ENCODE assay signal across 16 cellular contexts in genomic region chr6:154791561-154792317, GRCh38. TPM values are rescaled to one million over a fixed set of nuclear protein-coding genes. Genes with fewer than 3 reads are reported as not detected.
A peak's percentile ranks its signal among the peaks of the same experiment; 100 is the strongest.
DNase-seq lines count a peak whose midpoint lies in the region; ATAC-seq, FAIRE-seq and TF ChIP-seq lines count a peak whose summit lies in the region.
"Had no signal": no experiment of that assay in that cellular context is flagged by ENCODE, and none has a peak within 500 bp of the region (broad histone marks: within the 10 kb centered on the region; RNA-seq: fewer than 3 reads in every experiment).

No MANE protein-coding gene starts in this region.

- H3K4me1 Mint-ChIP-seq in natural killer cell, result peaks cover 15 to 30% of the 10 kb centered on the region in 2 donors
- peaks cover 22 to 35% of the 10 kb centered on the region in 2 donors for H3K4me1 Mint-ChIP-seq in natural killer cell treated with Interleukin-12 subunit alpha and Interleukin-12 subunit beta and Interleukin-15 and Interleukin-18, amount 100 ng/mL, for 72 hours (ENCODE audit: low read depth in 2 of 2)

- no peak overlapping the region for H3K9ac ChIP-seq in SK-N-MC (ENCODE audit: insufficient read length)

- DNase-seq in natural killer cell, result no peak
- DNase-seq in natural killer cell treated with Interleukin-12 subunit alpha and Interleukin-12 subunit beta and Interleukin-15 and Interleukin-18, amount 100 ng/mL, for 72 hours (ENCODE audit: low spot score), result no peak
- DNase-seq in SK-N-MC (ENCODE audit: low read depth, low spot score), result no peak
- peak; percentile 44 for DNase-seq in fibroblast of peridontal ligament (ENCODE audit: extremely low read depth)
- peak; percentile 3 for DNase-seq in urothelium cell line (ENCODE audit: low spot score)
- no peak for DNase-seq in DMS 273 (lab: John Stamatoyannopoulos, UW; ENCODE audit: unreplicated experiment)
- DNase-seq in HEK293T (ENCODE audit: extremely low spot score), result no peak
- DNase-seq in putamen (ENCODE audit: low spot score), result no peak
- DNase-seq: activated effector memory CD4-positive, alpha-beta T cell treated with Interleukin-2 at 50 U/mL for 16 hours; AML-193; H7; midbrain; stimulated activated CD4-positive, alpha-beta T cell treated with anti-CD3 and anti-CD28 coated beads, Interleukin-4, amount 100 ng/mL, for 1 hour had no signal

- peaks cover 6% of the 10 kb centered on the region for H3K36me3 Mint-ChIP-seq in natural killer cell
- peaks cover 11% of the 10 kb centered on the region for H3K36me3 Mint-ChIP-seq in natural killer cell treated with Interleukin-12 subunit alpha and Interleukin-12 subunit beta and Interleukin-15 and Interleukin-18, amount 100 ng/mL, for 72 hours

- no peak overlapping the region for H3K4me3 ChIP-seq in SK-N-MC
- H3K4me3 ChIP-seq: esophagus muscularis mucosa, prostate gland had no signal

- ATAC-seq in natural killer cell, result no peak
- ATAC-seq in natural killer cell treated with Interleukin-12 subunit alpha and Interleukin-12 subunit beta and Interleukin-15 and Interleukin-18, amount 100 ng/mL, for 72 hours, result no peak
- ATAC-seq: stimulated activated memory B cell treated with anti-CD40 and anti-IgM and Interleukin-4, amounts not matched to agents 10 μg/mL and 1 μg/mL and 100 μg/mL, for 72 hours had no signal

- no peaks in the 10 kb centered on the region for H3K9me3 ChIP-seq in SK-N-MC (ENCODE audit: low read depth, low read length)
- H3K9me3 ChIP-seq: esophagus muscularis mucosa, prostate gland had no signal

- H3K27ac ChIP-seq in SK-N-MC, result peak overlapping the region; percentile 2; the same call in 1 of the 2 replicates
- H3K27ac ChIP-seq: esophagus muscularis mucosa, prostate gland had no signal

- no peak for TF ChIP-seq CTCF in natural killer cell (IDR thresholded peaks at IDR 0.05)

- no peak overlapping the region for H3K4me3 Mint-ChIP-seq in natural killer cell
- no peak overlapping the region for H3K4me3 Mint-ChIP-seq in natural killer cell treated with Interleukin-12 subunit alpha and Interleukin-12 subunit beta and Interleukin-15 and Interleukin-18, amount 100 ng/mL, for 72 hours
- H3K4me3 Mint-ChIP-seq: stimulated activated memory B cell treated with anti-CD40 and anti-IgM and Interleukin-4, amounts not matched to agents 10 μg/mL and 1 μg/mL and 100 μg/mL, for 72 hours had no signal

- POLR2A ChIA-PET in HEK293T (lab: Yijun Ruan, JAX), result no interaction called here

- H3K36me3 ChIP-seq in SK-N-MC (ENCODE audit: insufficient read depth, low read length), result peaks cover 57% of the 10 kb centered on the region
- H3K36me3 ChIP-seq: prostate gland had no signal

- H3K27me3 Mint-ChIP-seq in natural killer cell (ENCODE audit: low read depth in 2 of 2), result no peaks in the 10 kb centered on the region
- no peaks in the 10 kb centered on the region for H3K27me3 Mint-ChIP-seq in natural killer cell treated with Interleukin-12 subunit alpha and Interleukin-12 subunit beta and Interleukin-15 and Interleukin-18, amount 100 ng/mL, for 72 hours
- H3K27me3 Mint-ChIP-seq: stimulated activated memory B cell treated with anti-CD40 and anti-IgM and Interleukin-4, amounts not matched to agents 10 μg/mL and 1 μg/mL and 100 μg/mL, for 72 hours had no signal

- H3K9me3 Mint-ChIP-seq in natural killer cell, result no peaks in the 10 kb centered on the region
- no peaks in the 10 kb centered on the region for H3K9me3 Mint-ChIP-seq in natural killer cell treated with Interleukin-12 subunit alpha and Interleukin-12 subunit beta and Interleukin-15 and Interleukin-18, amount 100 ng/mL, for 72 hours
- H3K9me3 Mint-ChIP-seq: stimulated activated memory B cell treated with anti-CD40 and anti-IgM and Interleukin-4, amounts not matched to agents 10 μg/mL and 1 μg/mL and 100 μg/mL, for 72 hours had no signal

- CTCF ChIA-PET in HEK293T (lab: Yijun Ruan, JAX), result no interaction called here

- H3K27ac Mint-ChIP-seq in natural killer cell, result peak overlapping the region; percentile 1 to 6
- H3K27ac Mint-ChIP-seq in natural killer cell treated with Interleukin-12 subunit alpha and Interleukin-12 subunit beta and Interleukin-15 and Interleukin-18, amount 100 ng/mL, for 72 hours, result no peak overlapping the region
- H3K27ac Mint-ChIP-seq: stimulated activated memory B cell treated with anti-CD40 and anti-IgM and Interleukin-4, amounts not matched to agents 10 μg/mL and 1 μg/mL and 100 μg/mL, for 72 hours had no signal

- no peak for FAIRE-seq in urothelium cell line (lab: Jason Lieb, UNC)

- intact Hi-C loops in natural killer cell (cut with micrococcal nuclease), result no loop called here

TF ChIP-seq in HEK293T, 16 proteins besides CTCF, POLR2A, EP300 and RAD21:
- TF ChIP-seq FOXK2 (IDR thresholded peaks at IDR 0.05) (no peak), FOXM1 (IDR thresholded peaks at IDR 0.05; ENCODE audit: borderline replicate concordance) (no peak), SUZ12 (IDR thresholded peaks at IDR 0.05) (no peak), HDGF (IDR thresholded peaks at IDR 0.05; ENCODE audit: borderline replicate concordance) (no peak), ZNF384 (IDR thresholded peaks at IDR 0.05) (no peak), L3MBTL2 (conservative IDR thresholded peaks at IDR 0.05) (no peak), ARNT (IDR thresholded peaks at IDR 0.05) (no peak)

RNA-seq across cellular contexts. Expression of gene SCAF8, which starts 58.5 kb away (rescaled TPM):
- total RNA-seq in natural killer cell, result 10 to 100 TPM; 60.0 to 74.3 (median 68.2) TPM
- 10 to 100 TPM; 39.3 to 43.4 TPM for total RNA-seq in natural killer cell treated with Interleukin-12 subunit alpha and Interleukin-12 subunit beta and Interleukin-15 and Interleukin-18, amount 100 ng/mL, for 72 hours

Comparison
In these comparisons a context has a peak if more than half of its experiments do, and no peak if none do; other contexts are left out.
1. H3K27ac Mint-ChIP-seq: peak in natural killer cell (2 of 2); none in natural killer cell treated with Interleukin-12 subunit alpha and Interleukin-12 subunit beta and Interleukin-15 and Interleukin-18, amount 100 ng/mL, for 72 hours (0 of 2).
2. DNase-seq: peak in fibroblast of peridontal ligament (single experiment) and urothelium cell line (single experiment); none in natural killer cell (single experiment), natural killer cell treated with Interleukin-12 subunit alpha and Interleukin-12 subunit beta and Interleukin-15 and Interleukin-18, amount 100 ng/mL, for 72 hours (single experiment), SK-N-MC (single experiment), DMS 273 (single experiment), HEK293T (single experiment) and putamen (single experiment).